Comparison of ENCODE assay signal across 1 cellular context in genomic region chr1:97929874-97930465, GRCh38.
TF ChIP-seq lines count a peak whose summit lies in the region.

No MANE protein-coding gene starts in this region.

TF ChIP-seq in liver, 16 proteins besides CTCF, POLR2A, EP300 and RAD21 (continued from another document):
- TF ChIP-seq TAF1 (conservative IDR thresholded peaks at IDR 0.05): peak; percentile 86
